In genomic region chr20:50689864-50690263, GRCh38 we compare ENCODE assay signal across 12 cellular contexts. TPM values are rescaled to one million over a fixed set of nuclear protein-coding genes. Genes with fewer than 3 reads are reported as not detected.
DNase-seq lines count a peak whose midpoint lies in the region; ATAC-seq and TF ChIP-seq lines count a peak whose summit lies in the region.
"Had no signal": no experiment of that assay in that cellular context is flagged by ENCODE, and none has a peak within 500 bp of the region (broad histone marks: within the 10 kb centered on the region; RNA-seq: fewer than 3 reads in every experiment).

No MANE protein-coding gene starts in this region.

- no peak for TF ChIP-seq CTCF in omental fat pad (IDR thresholded peaks at IDR 0.05)

- DNase-seq in EH (ENCODE audit: low read depth) (peak; percentile 25), NCI-H510A treated with DMSO at 0.1 percent for 48 hours (lab: John Stamatoyannopoulos, UW) (peak; percentile 12), fibroblast of gingiva (ENCODE audit: low read depth) (peak; percentile 88), omental fat pad (ENCODE audit: low spot score) (no peak), SW480 (ENCODE audit: low spot score) (no peak), dermis blood vessel endothelial cell (no peak)
- no peak for DNase-seq in effector CD8-positive, alpha-beta T cell (lab: John Stamatoyannopoulos, UW)
- DNase-seq: activated naive CD8-positive, alpha-beta T cell treated with anti-CD3 and anti-CD28 coated beads, Interleukin-2, amount 50 U/mL, for 24 hours; DMS79; foreskin keratinocyte; Kasumi-1 had no signal

- ATAC-seq in omental fat pad (ENCODE audit: low FRiP score): peak; percentile 74
- no peak for ATAC-seq in HG02970 (IDR thresholded peaks at IDR 0.05; ENCODE audit: low FRiP score, unreplicated experiment)
- ATAC-seq: activated naive CD8-positive, alpha-beta T cell treated with anti-CD3 and anti-CD28 coated beads, Interleukin-2, amount 50 U/mL, for 24 hours had no signal

RNA-seq across cellular contexts. Expression of gene RIPOR3, which starts 1.5 kb away (rescaled TPM):
- total RNA-seq in omental fat pad (10 to 100 TPM in 3 of 4 donors, 1 to 10 TPM in 1; 7.8 to 81.8 (median 16.6) TPM), dermis blood vessel endothelial cell (0.68 TPM in 1 of 2 replicates, not detected in the other)

RNA-seq across cellular contexts. Expression of gene PARD6B, which starts 41.5 kb away (rescaled TPM):
- 10 to 100 TPM in 1 of 4 donors, 1 to 10 TPM in 3; 1.1 to 20.5 (median 5.9) TPM for total RNA-seq in omental fat pad
- 0.28 and 0.85 TPM in 2 replicates for total RNA-seq in dermis blood vessel endothelial cell

Comparison
In these comparisons a context has a peak if more than half of its experiments do, and no peak if none do; other contexts are left out.
1. DNase-seq: peak in EH (single experiment), NCI-H510A treated with DMSO at 0.1 percent for 48 hours (single experiment) and fibroblast of gingiva (single experiment); none in omental fat pad (single experiment), SW480 (single experiment), dermis blood vessel endothelial cell (single experiment) and effector CD8-positive, alpha-beta T cell (single experiment).